ENCODE assay signal across 19 cellular contexts in the genomic region with DNA sequence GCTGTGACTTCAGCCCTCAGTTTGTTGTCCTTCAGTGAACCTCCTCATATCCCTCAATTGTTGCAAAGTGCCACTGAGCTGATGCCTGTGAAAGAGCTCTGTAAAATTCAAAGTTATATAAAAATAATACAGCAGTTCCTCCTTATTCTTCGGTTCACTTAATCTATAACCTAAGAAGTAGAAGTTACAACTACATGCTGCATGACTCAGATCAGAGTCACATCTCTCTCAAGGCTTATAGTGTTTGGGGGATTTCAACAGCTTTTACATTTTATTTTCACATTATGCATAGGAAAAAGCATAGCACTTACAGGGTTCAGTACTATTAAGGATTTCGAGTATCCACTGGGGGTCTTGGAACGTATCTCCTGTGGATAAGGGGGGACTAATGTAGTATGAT. TPM values are rescaled to one million over a fixed set of nuclear protein-coding genes. Genes with fewer than 3 reads are reported as not detected.
DNase-seq lines count a peak whose midpoint lies in the region; ATAC-seq and TF ChIP-seq lines count a peak whose summit lies in the region.
"Had no signal": no experiment of that assay in that cellular context is flagged by ENCODE, and none has a peak within 500 bp of the region (broad histone marks: within the 10 kb centered on the region; RNA-seq: fewer than 3 reads in every experiment).

No MANE protein-coding gene starts in this region.

- no peak for TF ChIP-seq POLR2A in gastroesophageal sphincter (IDR thresholded peaks at IDR 0.05)

- H3K27ac ChIP-seq in RWPE2 (ENCODE audit: poor library complexity, severe bottlenecking) = no peak overlapping the region
- no peak overlapping the region for H3K27ac ChIP-seq in fibroblast of lung (ENCODE audit: insufficient read depth, low read length)
- H3K27ac ChIP-seq in gastroesophageal sphincter = no peak overlapping the region
- H3K27ac ChIP-seq: cardiac muscle cell, right lobe of liver, transverse colon had no signal

- intact Hi-C loops in activated naive CD4-positive, alpha-beta T cell treated with anti-CD3 and anti-CD28 coated beads for 36 hours (cut with micrococcal nuclease) = no loop called here

- H3K4me1 ChIP-seq in RWPE2 (ENCODE audit: insufficient read depth, poor library complexity, severe bottlenecking) (no peaks in the 10 kb centered on the region), fibroblast of lung (ENCODE audit: control insufficient read depth, extremely low read depth, insufficient read depth, low read length) (no peaks in the 10 kb centered on the region), gastroesophageal sphincter (no peaks in the 10 kb centered on the region)
- H3K4me1 ChIP-seq: right lobe of liver, transverse colon had no signal

- H3K4me3 ChIP-seq in RWPE2 (ENCODE audit: severe bottlenecking) = no peak overlapping the region
- no peak overlapping the region for H3K4me3 ChIP-seq in fibroblast of lung (replicated peaks in 1 of 4; ENCODE audit: control extremely low read depth in 1 of 4, insufficient read depth in 1 of 4, low read depth in 3 of 4, low read length in 4 of 4)
- H3K4me3 ChIP-seq in gastroesophageal sphincter = no peak overlapping the region
- H3K4me3 ChIP-seq: cardiac muscle cell, right lobe of liver, transverse colon had no signal

- no peak for DNase-seq in activated naive CD4-positive, alpha-beta T cell treated with anti-CD3 and anti-CD28 coated beads, Interleukin-2, amount 50 U/mL, for 72 hours (ENCODE audit: low spot score in 2 of 2)
- DNase-seq in activated naive CD4-positive, alpha-beta T cell treated with anti-CD3 and anti-CD28 coated beads for 36 hours = no peak
- no peak for DNase-seq in RWPE2 (ENCODE audit: low spot score)
- DNase-seq in fibroblast of lung (ENCODE audit: low read depth in 2 of 2) = peak; percentile 72 to 77
- no peak for DNase-seq in stimulated activated naive CD8-positive, alpha-beta T cell treated with anti-CD3 and anti-CD28 coated beads, Interleukin-15, Interleukin-2, amounts not matched to agents 100 U/mL and 50 U/mL, for 24 hours
- DNase-seq: activated CD4-positive, alpha-beta T cell treated with anti-CD3 and anti-CD28 coated beads, Interleukin-2, amount 50 U/mL, for 48 hours; activated naive CD4-positive, alpha-beta T cell; effector memory CD4-positive, alpha-beta T cell; mesendoderm; NCI-H2227 treated with DMSO at 0.1 percent for 48 hours; right lobe of liver; stimulated activated CD4-positive, alpha-beta T cell treated with anti-CD3 and anti-CD28 coated beads, Interleukin-2, amount 100 ng/mL, for 48 hours; T1000; transverse colon had no signal

- H3K27me3 ChIP-seq in RWPE2 (ENCODE audit: insufficient read depth, poor library complexity, severe bottlenecking) (no peaks in the 10 kb centered on the region), fibroblast of lung (ENCODE audit: control insufficient read depth, insufficient read depth, low read length) (no peaks in the 10 kb centered on the region), gastroesophageal sphincter (peaks cover 4% of the 10 kb centered on the region)
- H3K27me3 ChIP-seq: cardiac muscle cell, right lobe of liver, transverse colon had no signal

- H3K9me3 ChIP-seq in RWPE2 (ENCODE audit: severe bottlenecking) (no peaks in the 10 kb centered on the region), fibroblast of lung (ENCODE audit: control insufficient read depth, insufficient read depth, low read depth, low read length) (no peaks in the 10 kb centered on the region), gastroesophageal sphincter (no peaks in the 10 kb centered on the region)
- H3K9me3 ChIP-seq: right lobe of liver, transverse colon had no signal

- CTCF ChIA-PET in activated naive CD4-positive, alpha-beta T cell treated with anti-CD3 and anti-CD28 coated beads for 36 hours (lab: Charles Lee) = interaction anchor here (0.7 kb wide), 1 partner anchor 129 kb away, joined by 3 read pairs; no protein-coding TSS in a partner anchor

- H2AFZ ChIP-seq in fibroblast of lung (ENCODE audit: low read length) = no peak overlapping the region

- H3K27me3 Mint-ChIP-seq in activated naive CD4-positive, alpha-beta T cell treated with anti-CD3 and anti-CD28 coated beads for 36 hours (ENCODE audit: low read depth) = peaks cover 4% of the 10 kb centered on the region

- H3K4me1 Mint-ChIP-seq in activated naive CD4-positive, alpha-beta T cell treated with anti-CD3 and anti-CD28 coated beads for 36 hours (ENCODE audit: low read depth) = peaks cover 9% of the 10 kb centered on the region

- TF ChIP-seq CTCF in RWPE2 (IDR thresholded peaks at IDR 0.05; ENCODE audit: poor library complexity, severe bottlenecking) = no peak
- TF ChIP-seq CTCF in fibroblast of lung (conservative IDR thresholded peaks at IDR 0.05 in 1 of 2, IDR thresholded peaks at IDR 0.05 in 1 of 2; ENCODE audit: low read depth in 1 of 2, low read length in 2 of 2) = no peak
- TF ChIP-seq CTCF in gastroesophageal sphincter (IDR thresholded peaks at IDR 0.05) = no peak

- H3K4me3 Mint-ChIP-seq in activated naive CD4-positive, alpha-beta T cell treated with anti-CD3 and anti-CD28 coated beads for 36 hours = no peak overlapping the region
- H3K4me3 Mint-ChIP-seq: neural crest cell had no signal

- no peak overlapping the region for H3K4me2 ChIP-seq in fibroblast of lung (ENCODE audit: extremely low read depth, insufficient read depth, low read length)

- H3K27ac Mint-ChIP-seq in activated naive CD4-positive, alpha-beta T cell treated with anti-CD3 and anti-CD28 coated beads, Interleukin-2, amount 50 U/mL, for 72 hours = no peak overlapping the region
- no peak overlapping the region for H3K27ac Mint-ChIP-seq in activated naive CD4-positive, alpha-beta T cell treated with anti-CD3 and anti-CD28 coated beads for 36 hours

- WGBS in gastroesophageal sphincter (ENCODE audit: low coverage in 1 of 2), 2 donors = 82 to 93% methylated on average over 3 of the region's 3 CpGs

- ATAC-seq in activated naive CD4-positive, alpha-beta T cell treated with anti-CD3 and anti-CD28 coated beads, Interleukin-2, amount 50 U/mL, for 72 hours = peak; percentile 33 to 45
- ATAC-seq in RWPE2 (ENCODE audit: low read depth) (peak; percentile 64), HG03097 (IDR thresholded peaks at IDR 0.05; ENCODE audit: low FRiP score, unreplicated experiment) (no peak), GM19397 (IDR thresholded peaks at IDR 0.05; ENCODE audit: unreplicated experiment) (no peak), gastroesophageal sphincter (no peak)
- peak; percentile 56 for ATAC-seq in stimulated activated naive CD8-positive, alpha-beta T cell treated with anti-CD3 and anti-CD28 coated beads, Interleukin-15, Interleukin-2, amounts not matched to agents 100 U/mL and 50 U/mL, for 24 hours
- ATAC-seq: right lobe of liver had no signal

- peaks cover 0 to 7% of the 10 kb centered on the region in 2 donors for H3K36me3 Mint-ChIP-seq in activated naive CD4-positive, alpha-beta T cell treated with anti-CD3 and anti-CD28 coated beads, Interleukin-2, amount 50 U/mL, for 72 hours
- no peaks in the 10 kb centered on the region for H3K36me3 Mint-ChIP-seq in activated naive CD4-positive, alpha-beta T cell treated with anti-CD3 and anti-CD28 coated beads for 36 hours (ENCODE audit: low read depth)

- no peaks in the 10 kb centered on the region for H3K79me2 ChIP-seq in fibroblast of lung (ENCODE audit: control insufficient read depth, insufficient read depth, low read length)

- H3K9me3 Mint-ChIP-seq in activated naive CD4-positive, alpha-beta T cell treated with anti-CD3 and anti-CD28 coated beads, Interleukin-2, amount 50 U/mL, for 72 hours = no peaks in the 10 kb centered on the region
- H3K9me3 Mint-ChIP-seq in activated naive CD4-positive, alpha-beta T cell treated with anti-CD3 and anti-CD28 coated beads for 36 hours = no peaks in the 10 kb centered on the region

- H3K36me3 ChIP-seq in RWPE2 (ENCODE audit: low read depth) = no peaks in the 10 kb centered on the region
- no peaks in the 10 kb centered on the region for H3K36me3 ChIP-seq in fibroblast of lung (ENCODE audit: control insufficient read depth, insufficient read depth, low read length)
- no peaks in the 10 kb centered on the region for H3K36me3 ChIP-seq in gastroesophageal sphincter
- H3K36me3 ChIP-seq: cardiac muscle cell, right lobe of liver, transverse colon had no signal

- no peak for TF ChIP-seq EP300 in gastroesophageal sphincter (IDR thresholded peaks at IDR 0.05)

- H4K20me1 ChIP-seq in fibroblast of lung (ENCODE audit: control insufficient read depth, extremely low read depth, insufficient read depth, low read length) = no peaks in the 10 kb centered on the region

- H3K9ac ChIP-seq in fibroblast of lung (ENCODE audit: insufficient read depth, low read length) = no peak overlapping the region

RNA-seq across cellular contexts. Expression of gene GCNT1, which starts 25.1 kb away (rescaled TPM):
- total RNA-seq in activated naive CD4-positive, alpha-beta T cell treated with anti-CD3 and anti-CD28 coated beads, Interleukin-2, amount 50 U/mL, for 72 hours = 1 to 10 TPM; 3.8 to 4.8 TPM
- under 1 TPM; 0.48 to 0.54 TPM for total RNA-seq in activated naive CD4-positive, alpha-beta T cell treated with anti-CD3 and anti-CD28 coated beads for 36 hours
- total RNA-seq in fibroblast of lung (18.5 and 27.7 TPM in 2 replicates), gastroesophageal sphincter (1 to 10 TPM; 2.0 to 5.7 (median 3.5) TPM)
- 41.5 and 58.4 TPM in 2 replicates for polyA plus RNA-seq in fibroblast of lung
- 21.4 and 25.9 TPM in 2 replicates for polyA plus RNA-seq in fibroblast of lung (2012)
- polyA minus RNA-seq in fibroblast of lung (ENCODE audit: low replicate concordance) = 1.9 and 19.4 TPM in 2 replicates

RNA-seq across cellular contexts. Expression of gene RFK, which starts 39.6 kb away (rescaled TPM):
- total RNA-seq in activated naive CD4-positive, alpha-beta T cell treated with anti-CD3 and anti-CD28 coated beads, Interleukin-2, amount 50 U/mL, for 72 hours = 10 to 100 TPM in 1 of 2 donors, 1 to 10 TPM in 1; 5.8 to 12.2 TPM
- total RNA-seq in activated naive CD4-positive, alpha-beta T cell treated with anti-CD3 and anti-CD28 coated beads for 36 hours = 1 to 10 TPM; 4.2 to 5.2 TPM
- 21.3 and 22.8 TPM in 2 replicates for total RNA-seq in fibroblast of lung
- 27.5 and 28.9 TPM in 2 replicates for polyA plus RNA-seq in fibroblast of lung
- polyA plus RNA-seq in fibroblast of lung (2012) = 17.3 and 21.3 TPM in 2 replicates
- polyA minus RNA-seq in fibroblast of lung (ENCODE audit: low replicate concordance) = 1.4 and 2.1 TPM in 2 replicates
- 10 to 100 TPM; 18.4 to 37.1 (median 18.8) TPM for total RNA-seq in gastroesophageal sphincter

Comparison
In these comparisons a context has a peak if more than half of its experiments do, and no peak if none do; other contexts are left out.
1. ATAC-seq: peak in activated naive CD4-positive, alpha-beta T cell treated with anti-CD3 and anti-CD28 coated beads, Interleukin-2, amount 50 U/mL, for 72 hours (2 of 2), RWPE2 (single experiment) and stimulated activated naive CD8-positive, alpha-beta T cell treated with anti-CD3 and anti-CD28 coated beads, Interleukin-15, Interleukin-2, amounts not matched to agents 100 U/mL and 50 U/mL, for 24 hours (single experiment); none in HG03097 (single experiment), GM19397 (single experiment) and gastroesophageal sphincter (single experiment).
2. DNase-seq: peak in fibroblast of lung (2 of 2); none in activated naive CD4-positive, alpha-beta T cell treated with anti-CD3 and anti-CD28 coated beads, Interleukin-2, amount 50 U/mL, for 72 hours (0 of 2), activated naive CD4-positive, alpha-beta T cell treated with anti-CD3 and anti-CD28 coated beads for 36 hours (single experiment), RWPE2 (single experiment) and stimulated activated naive CD8-positive, alpha-beta T cell treated with anti-CD3 and anti-CD28 coated beads, Interleukin-15, Interleukin-2, amounts not matched to agents 100 U/mL and 50 U/mL, for 24 hours (single experiment).